ENCODE assay signal across 10 cellular contexts in genomic region chr9:114988962-114989599, GRCh38. TPM values are rescaled to one million over a fixed set of nuclear protein-coding genes. Genes with fewer than 3 reads are reported as not detected.
DNase-seq lines count a peak whose midpoint lies in the region; ATAC-seq and TF ChIP-seq lines count a peak whose summit lies in the region.
"Had no signal": no experiment of that assay in that cellular context is flagged by ENCODE, and none has a peak within 500 bp of the region (broad histone marks: within the 10 kb centered on the region; RNA-seq: fewer than 3 reads in every experiment).

No MANE protein-coding gene starts in this region.

- DNase-seq in T-helper 17 cell (no peak), mucosa of descending colon (no peak), ascending aorta (ENCODE audit: low spot score in 2 of 2) (no peak), NAMALWA (ENCODE audit: low spot score) (no peak), progenitor cell of endocrine pancreas (ENCODE audit: low spot score, unreplicated experiment) (no peak)
- DNase-seq: stomach had no signal

- no peaks in the 10 kb centered on the region for H3K9me3 Mint-ChIP-seq in progenitor cell of endocrine pancreas (ENCODE audit: low read depth)

- ATAC-seq in GM18861 (IDR thresholded peaks at IDR 0.05; ENCODE audit: unreplicated experiment) (peak; percentile 47), HG02840 (IDR thresholded peaks at IDR 0.05; ENCODE audit: low FRiP score, unreplicated experiment) (peak; percentile 60), T-helper 17 cell (peak; percentile 39), mucosa of descending colon (peak; percentile 28), HG03175 (IDR thresholded peaks at IDR 0.05; ENCODE audit: unreplicated experiment) (no peak)

- no peak overlapping the region for H3K27ac ChIP-seq in ascending aorta
- H3K27ac ChIP-seq: cardiac muscle cell, stomach had no signal

- H3K27me3 Mint-ChIP-seq in T-helper 17 cell = no peaks in the 10 kb centered on the region
- H3K27me3 Mint-ChIP-seq in progenitor cell of endocrine pancreas = peaks cover 26% of the 10 kb centered on the region

- TF ChIP-seq CTCF in mucosa of descending colon (IDR thresholded peaks at IDR 0.05) (no peak), ascending aorta (IDR thresholded peaks at IDR 0.05) (no peak), progenitor cell of endocrine pancreas (IDR thresholded peaks at IDR 0.05; ENCODE audit: unreplicated experiment) (no peak)

- H3K9me3 ChIP-seq in T-helper 17 cell (ENCODE audit: control insufficient read depth, low read length, poor library complexity, severe bottlenecking) (no peaks in the 10 kb centered on the region), mucosa of descending colon (no peaks in the 10 kb centered on the region), ascending aorta (no peaks in the 10 kb centered on the region)
- H3K9me3 ChIP-seq: stomach had no signal

- H3K36me3 ChIP-seq in mucosa of descending colon (ENCODE audit: low read depth) (no peaks in the 10 kb centered on the region), ascending aorta (no peaks in the 10 kb centered on the region)
- H3K36me3 ChIP-seq: cardiac muscle cell, stomach had no signal

- no peaks in the 10 kb centered on the region for H3K36me3 Mint-ChIP-seq in T-helper 17 cell (ENCODE audit: low read depth)
- H3K36me3 Mint-ChIP-seq in progenitor cell of endocrine pancreas (ENCODE audit: insufficient read depth) = no peaks in the 10 kb centered on the region

- intact Hi-C loops in mucosa of descending colon (cut with DNase I, micrococcal nuclease) (no loop called here), ascending aorta (cut with DNase I) (no loop called here)

- H3K4me1 ChIP-seq in mucosa of descending colon (ENCODE audit: low read depth) = no peaks in the 10 kb centered on the region
- H3K4me1 ChIP-seq in ascending aorta = no peaks in the 10 kb centered on the region
- H3K4me1 ChIP-seq: stomach had no signal

- H3K27ac Mint-ChIP-seq in T-helper 17 cell = peak overlapping the region; percentile 95
- H3K27ac Mint-ChIP-seq in progenitor cell of endocrine pancreas = no peak overlapping the region

- H3K27me3 ChIP-seq in ascending aorta = no peaks in the 10 kb centered on the region
- H3K27me3 ChIP-seq: stomach had no signal

- H3K4me1 Mint-ChIP-seq in T-helper 17 cell (peaks cover 35% of the 10 kb centered on the region), progenitor cell of endocrine pancreas (ENCODE audit: low read depth) (no peaks in the 10 kb centered on the region)

- no peak overlapping the region for H3K4me3 ChIP-seq in mucosa of descending colon
- H3K4me3 ChIP-seq in ascending aorta = no peak overlapping the region
- H3K4me3 ChIP-seq: cardiac muscle cell, stomach had no signal

- H3K4me3 Mint-ChIP-seq in T-helper 17 cell (peak overlapping the region; percentile 71), progenitor cell of endocrine pancreas (ENCODE audit: low read depth) (no peak overlapping the region)

RNA-seq across cellular contexts. Expression of gene TNFSF8, which starts 58.7 kb away (rescaled TPM):
- total RNA-seq in T-helper 17 cell (10 to 100 TPM; 45.7 to 47.6 TPM), mucosa of descending colon (1 to 10 TPM; 1.0 to 1.3 (median 1.0) TPM), ascending aorta (0.96 TPM), progenitor cell of endocrine pancreas (not detected in 2 replicates)
- total RNA-seq: cardiac muscle cell had no signal

Comparison
In these comparisons a context has a peak if more than half of its experiments do, and no peak if none do; other contexts are left out.
1. RNA of gene TNFSF8, which starts 58.7 kb away (total RNA-seq): 45.7 to 47.6 TPM in T-helper 17 cell; 1.0 to 1.3 TPM in mucosa of descending colon, 0.96 TPM in ascending aorta (single experiment) and not detected in progenitor cell of endocrine pancreas; every median in the first group is over 10 times any median in the second.